8 cellular contexts compared by ENCODE assay signal in the genomic region with DNA sequence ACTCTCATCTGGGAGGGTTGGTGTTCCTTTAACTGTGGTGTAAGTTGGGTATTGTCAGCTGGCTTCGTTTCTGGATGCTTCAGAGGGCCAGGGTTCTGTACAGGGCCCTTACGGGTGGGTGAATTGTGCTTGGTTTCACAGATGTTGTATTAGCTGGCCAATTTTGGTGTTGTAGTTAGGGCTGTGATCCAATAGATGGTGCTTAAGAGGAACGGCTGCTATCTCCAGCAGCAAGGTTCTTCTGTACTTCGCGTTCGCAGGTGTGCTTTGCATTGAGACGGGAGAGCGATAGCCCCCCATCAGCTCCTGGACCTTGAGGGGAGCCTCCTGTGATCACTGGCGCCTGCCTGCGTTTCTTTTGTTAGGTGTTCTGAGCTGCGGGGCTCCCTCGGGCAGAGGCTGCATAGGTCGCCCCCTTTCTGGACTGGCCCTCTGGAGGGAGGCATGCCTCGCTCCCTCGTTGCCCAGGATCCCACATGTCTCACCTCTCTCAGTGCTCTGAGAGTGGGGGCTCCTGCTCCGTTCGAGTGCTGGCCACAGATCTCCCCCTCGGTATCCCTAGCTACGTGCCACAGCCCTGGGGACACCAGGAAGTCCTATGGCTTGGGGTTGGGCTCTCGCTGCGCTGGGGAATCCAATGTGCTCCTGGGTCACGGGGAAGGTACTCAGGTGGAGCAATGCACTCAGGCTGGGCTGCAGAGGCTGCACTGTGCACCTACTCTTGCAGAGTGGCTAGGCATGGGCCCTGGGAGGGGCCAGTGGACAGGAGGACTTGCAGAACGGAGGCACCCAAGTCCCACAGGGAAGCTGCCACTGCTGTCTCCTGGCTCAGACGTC. TPM values are rescaled to one million over a fixed set of nuclear protein-coding genes. Genes with fewer than 3 reads are reported as not detected.
DNase-seq lines count a peak whose midpoint lies in the region; ATAC-seq and TF ChIP-seq lines count a peak whose summit lies in the region.

No MANE protein-coding gene starts in this region.

- H3K4me3 ChIP-seq in GM08714 (ENCODE audit: low read length) = peak overlapping the region; percentile 21; the same call in 1 of the 2 replicates
- peak overlapping the region; percentile 14 to 61 (median 48) for H3K4me3 ChIP-seq in heart left ventricle

- TF ChIP-seq POLR2A in heart left ventricle (IDR thresholded peaks at IDR 0.05) = no peak

- H3K4me1 ChIP-seq in heart left ventricle = peaks cover 0 to 24% (median 7%) of the 10 kb centered on the region in 12 donors

- H3K27ac ChIP-seq in 22Rv1 (peak overlapping the region; percentile 74), heart left ventricle (peak overlapping the region in 5 of 12 donors; percentile 25 to 62 (median 50))

- 31 to 50% (median 35%) methylated on average over 20 to 24 of the region's 24 CpGs for WGBS in heart left ventricle, 4 donors

- H3K36me3 ChIP-seq in heart left ventricle = no peaks in the 10 kb centered on the region

- peaks cover 0 to 11% (median 0%) of the 10 kb centered on the region in 9 donors for H3K27me3 ChIP-seq in heart left ventricle

- H3K9me3 ChIP-seq in heart left ventricle = no peaks in the 10 kb centered on the region

- peak; percentile 35 for ATAC-seq in HG02852 (IDR thresholded peaks at IDR 0.05; ENCODE audit: unreplicated experiment)
- ATAC-seq in heart left ventricle = peak; percentile 27 to 38 (median 36)

- DNase-seq in NCI-H2171 treated with DMSO at 0.1 percent for 48 hours (lab: John Stamatoyannopoulos, UW) (peak; percentile 83), activated T-helper 1 cell treated with Interleukin-2 at 50 U/mL for 16 hours (ENCODE audit: low read depth) (peak; percentile 15), heart left ventricle (no peak), pons (ENCODE audit: low spot score) (peak; percentile 19)
- no peak for DNase-seq in stimulated activated CD8-positive, alpha-beta memory T cell treated with anti-CD3 and anti-CD28 coated beads, Interleukin-4, amount 100 ng/mL, for 48 hours

- intact Hi-C loops in heart left ventricle (cut with DNase I) = no loop called here

- TF ChIP-seq CTCF in 22Rv1 (IDR thresholded peaks at IDR 0.05) = peak; percentile 9; the same call in 1 of the 2 replicates
- TF ChIP-seq CTCF in heart left ventricle (IDR thresholded peaks at IDR 0.05) = peak in 2 of 12 donors; percentile 2 to 11

RNA-seq across cellular contexts. Expression of gene PRDM7, which starts 0.8 kb away (rescaled TPM):
- total RNA-seq in heart left ventricle = not detected
- not detected for polyA plus RNA-seq in heart left ventricle

RNA-seq across cellular contexts. Expression of gene DBNDD1, which starts 58.7 kb away (rescaled TPM):
- total RNA-seq in heart left ventricle = 10 to 100 TPM in 1 of 9 donors, 1 to 10 TPM in 8; 2.3 to 16.0 (median 5.5) TPM
- polyA plus RNA-seq in heart left ventricle = 1 to 10 TPM; 1.4 to 3.8 TPM

Comparison
In these comparisons a context has a peak if more than half of its experiments do, and no peak if none do; other contexts are left out.
1. DNase-seq: peak in NCI-H2171 treated with DMSO at 0.1 percent for 48 hours (single experiment), activated T-helper 1 cell treated with Interleukin-2 at 50 U/mL for 16 hours (single experiment) and pons (single experiment); none in heart left ventricle (0 of 5) and stimulated activated CD8-positive, alpha-beta memory T cell treated with anti-CD3 and anti-CD28 coated beads, Interleukin-4, amount 100 ng/mL, for 48 hours (single experiment).